1 cellular context compared by ENCODE assay signal in genomic region chr11:119206512-119207299, GRCh38.
TF ChIP-seq lines count a peak whose summit lies in the region.

No MANE protein-coding gene starts in this region.

TF ChIP-seq in HepG2, 621 proteins besides CTCF, POLR2A, EP300 and RAD21 (continues in another document):
- TF ChIP-seq CENPBD1 (CRISPR knock-in tag; IDR thresholded peaks at IDR 0.05; ENCODE audit: borderline replicate concordance, low read depth) (no peak), YEATS2 (CRISPR knock-in tag; IDR thresholded peaks at IDR 0.05; ENCODE audit: borderline replicate concordance) (no peak), RBAK (CRISPR knock-in tag; IDR thresholded peaks at IDR 0.05) (no peak), CREM (IDR thresholded peaks at IDR 0.05) (no peak), CREM (CRISPR knock-in tag; IDR thresholded peaks at IDR 0.05) (no peak), HDAC6 (IDR thresholded peaks at IDR 0.05; ENCODE audit: low read depth, low read length) (no peak), CREB1 (IDR thresholded peaks at IDR 0.05) (no peak), CREB1 (CRISPR knock-in tag; IDR thresholded peaks at IDR 0.05) (no peak), ZXDC (CRISPR knock-in tag; IDR thresholded peaks at IDR 0.05) (no peak), POLR2AphosphoS2 (IDR thresholded peaks at IDR 0.05; ENCODE audit: low read depth, low read length) (no peak), ZNF878 (CRISPR knock-in tag; IDR thresholded peaks at IDR 0.05) (0 out of 2 replicates have a peak, but pooled peaks have one; percentile 27), ARID4A (CRISPR knock-in tag; IDR thresholded peaks at IDR 0.05; ENCODE audit: borderline replicate concordance) (peak; percentile 80; the same call in 1 of the 2 replicates), SP5 (CRISPR knock-in tag; IDR thresholded peaks at IDR 0.05; ENCODE audit: borderline replicate concordance, low read depth) (no peak), PRMT3 (CRISPR knock-in tag; IDR thresholded peaks at IDR 0.05; ENCODE audit: borderline replicate concordance, low read depth) (no peak), ZBTB7A (CRISPR knock-in tag; IDR thresholded peaks at IDR 0.05) (no peak), TP53 (CRISPR knock-in tag; conservative IDR thresholded peaks at IDR 0.05) (no peak), POLR2AphosphoS5 (IDR thresholded peaks at IDR 0.05; ENCODE audit: low read depth, low read length) (no peak), ZNF564 (CRISPR knock-in tag; IDR thresholded peaks at IDR 0.05) (no peak), GMEB1 (CRISPR knock-in tag; IDR thresholded peaks at IDR 0.05; ENCODE audit: borderline replicate concordance) (no peak), POGK (CRISPR knock-in tag; conservative IDR thresholded peaks at IDR 0.05) (0 out of 2 replicates have a peak, but pooled peaks have one; percentile 1), SRSF9 (IDR thresholded peaks at IDR 0.05; ENCODE audit: borderline replicate concordance, insufficient read depth, low read depth, low read length, poor library complexity, severe bottlenecking) (no peak), POLR2G (IDR thresholded peaks at IDR 0.05; ENCODE audit: low read depth, low read length) (no peak; the same call in 1 of the 2 replicates), ZNF616 (CRISPR knock-in tag; IDR thresholded peaks at IDR 0.05; ENCODE audit: low read depth) (no peak), ZHX1 (CRISPR knock-in tag; IDR thresholded peaks at IDR 0.05; ENCODE audit: low read depth) (no peak), ZNF720 (CRISPR knock-in tag; IDR thresholded peaks at IDR 0.05) (no peak)
- TF ChIP-seq, protein P1, sequence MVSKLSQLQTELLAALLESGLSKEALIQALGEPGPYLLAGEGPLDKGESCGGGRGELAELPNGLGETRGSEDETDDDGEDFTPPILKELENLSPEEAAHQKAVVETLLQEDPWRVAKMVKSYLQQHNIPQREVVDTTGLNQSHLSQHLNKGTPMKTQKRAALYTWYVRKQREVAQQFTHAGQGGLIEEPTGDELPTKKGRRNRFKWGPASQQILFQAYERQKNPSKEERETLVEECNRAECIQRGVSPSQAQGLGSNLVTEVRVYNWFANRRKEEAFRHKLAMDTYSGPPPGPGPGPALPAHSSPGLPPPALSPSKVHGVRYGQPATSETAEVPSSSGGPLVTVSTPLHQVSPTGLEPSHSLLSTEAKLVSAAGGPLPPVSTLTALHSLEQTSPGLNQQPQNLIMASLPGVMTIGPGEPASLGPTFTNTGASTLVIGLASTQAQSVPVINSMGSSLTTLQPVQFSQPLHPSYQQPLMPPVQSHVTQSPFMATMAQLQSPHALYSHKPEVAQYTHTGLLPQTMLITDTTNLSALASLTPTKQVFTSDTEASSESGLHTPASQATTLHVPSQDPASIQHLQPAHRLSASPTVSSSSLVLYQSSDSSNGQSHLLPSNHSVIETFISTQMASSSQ (IDR thresholded peaks at IDR 0.05; ENCODE audit: low read depth), result no peak
- TF ChIP-seq, protein P1 (CRISPR knock-in tag; IDR thresholded peaks at IDR 0.05; ENCODE audit: borderline replicate concordance), result no peak
- TF ChIP-seq, protein P2, sequence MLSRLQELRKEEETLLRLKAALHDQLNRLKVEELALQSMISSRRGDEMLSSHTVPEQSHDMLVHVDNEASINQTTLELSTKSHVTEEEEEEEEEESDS (CRISPR knock-in tag; IDR thresholded peaks at IDR 0.05; ENCODE audit: borderline replicate concordance), result no peak
- TF ChIP-seq, protein P3, sequence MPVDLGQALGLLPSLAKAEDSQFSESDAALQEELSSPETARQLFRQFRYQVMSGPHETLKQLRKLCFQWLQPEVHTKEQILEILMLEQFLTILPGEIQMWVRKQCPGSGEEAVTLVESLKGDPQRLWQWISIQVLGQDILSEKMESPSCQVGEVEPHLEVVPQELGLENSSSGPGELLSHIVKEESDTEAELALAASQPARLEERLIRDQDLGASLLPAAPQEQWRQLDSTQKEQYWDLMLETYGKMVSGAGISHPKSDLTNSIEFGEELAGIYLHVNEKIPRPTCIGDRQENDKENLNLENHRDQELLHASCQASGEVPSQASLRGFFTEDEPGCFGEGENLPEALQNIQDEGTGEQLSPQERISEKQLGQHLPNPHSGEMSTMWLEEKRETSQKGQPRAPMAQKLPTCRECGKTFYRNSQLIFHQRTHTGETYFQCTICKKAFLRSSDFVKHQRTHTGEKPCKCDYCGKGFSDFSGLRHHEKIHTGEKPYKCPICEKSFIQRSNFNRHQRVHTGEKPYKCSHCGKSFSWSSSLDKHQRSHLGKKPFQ (CRISPR knock-in tag; IDR thresholded peaks at IDR 0.05; ENCODE audit: insufficient replicate concordance), result no peak
- TF ChIP-seq, protein P4, sequence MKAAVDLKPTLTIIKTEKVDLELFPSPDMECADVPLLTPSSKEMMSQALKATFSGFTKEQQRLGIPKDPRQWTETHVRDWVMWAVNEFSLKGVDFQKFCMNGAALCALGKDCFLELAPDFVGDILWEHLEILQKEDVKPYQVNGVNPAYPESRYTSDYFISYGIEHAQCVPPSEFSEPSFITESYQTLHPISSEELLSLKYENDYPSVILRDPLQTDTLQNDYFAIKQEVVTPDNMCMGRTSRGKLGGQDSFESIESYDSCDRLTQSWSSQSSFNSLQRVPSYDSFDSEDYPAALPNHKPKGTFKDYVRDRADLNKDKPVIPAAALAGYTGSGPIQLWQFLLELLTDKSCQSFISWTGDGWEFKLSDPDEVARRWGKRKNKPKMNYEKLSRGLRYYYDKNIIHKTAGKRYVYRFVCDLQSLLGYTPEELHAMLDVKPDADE (CRISPR knock-in tag; IDR thresholded peaks at IDR 0.05), result 0 out of 2 replicates have a peak, but pooled peaks have one; percentile 53
- TF ChIP-seq, protein P5, sequence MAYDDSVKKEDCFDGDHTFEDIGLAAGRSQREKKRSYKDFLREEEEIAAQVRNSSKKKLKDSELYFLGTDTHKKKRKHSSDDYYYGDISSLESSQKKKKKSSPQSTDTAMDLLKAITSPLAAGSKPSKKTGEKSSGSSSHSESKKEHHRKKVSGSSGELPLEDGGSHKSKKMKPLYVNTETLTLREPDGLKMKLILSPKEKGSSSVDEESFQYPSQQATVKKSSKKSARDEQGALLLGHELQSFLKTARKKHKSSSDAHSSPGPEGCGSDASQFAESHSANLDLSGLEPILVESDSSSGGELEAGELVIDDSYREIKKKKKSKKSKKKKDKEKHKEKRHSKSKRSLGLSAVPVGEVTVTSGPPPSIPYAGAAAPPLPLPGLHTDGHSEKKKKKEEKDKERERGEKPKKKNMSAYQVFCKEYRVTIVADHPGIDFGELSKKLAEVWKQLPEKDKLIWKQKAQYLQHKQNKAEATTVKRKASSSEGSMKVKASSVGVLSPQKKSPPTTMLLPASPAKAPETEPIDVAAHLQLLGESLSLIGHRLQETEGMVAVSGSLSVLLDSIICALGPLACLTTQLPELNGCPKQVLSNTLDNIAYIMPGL (CRISPR knock-in tag; IDR thresholded peaks at IDR 0.05; ENCODE audit: borderline replicate concordance in 1 of 2, low read depth in 1 of 2), result peak in 1 of 2 experiments; percentile 77; a peak in 1 of 4 replicates
